ENCODE assay signal across 22 cellular contexts in genomic region chr2:129768485-129769258, GRCh38.
"Had no signal": no experiment of that assay in that cellular context is flagged by ENCODE, and none has a peak within 500 bp of the region (broad histone marks: within the 10 kb centered on the region; RNA-seq: fewer than 3 reads in every experiment).

No MANE protein-coding gene starts in this region.

- H3K4me1 Mint-ChIP-seq: activated naive CD8-positive, alpha-beta T cell treated with anti-CD3 and anti-CD28 coated beads, Interleukin-2, amount 10 ng/mL, durations not matched to agents 7 days and 5 days; immature natural killer cell; natural killer cell; T-helper 17 cell had no signal

- H3K4me1 ChIP-seq: foreskin keratinocyte, left ventricle myocardium inferior, upper lobe of left lung had no signal

- H3K9me3 Mint-ChIP-seq: activated naive CD8-positive, alpha-beta T cell treated with anti-CD3 and anti-CD28 coated beads, Interleukin-2, amount 10 ng/mL, durations not matched to agents 7 days and 5 days; natural killer cell had no signal

- H3K4me2 ChIP-seq: hepatocyte had no signal

- ATAC-seq: foreskin keratinocyte, natural killer cell, T-helper 17 cell had no signal

- H3K79me2 ChIP-seq: hepatocyte had no signal

- H3K36me3 Mint-ChIP-seq: activated CD4-positive, alpha-beta memory T cell treated with anti-CD3 and anti-CD28 coated beads for 36 hours; activated naive CD8-positive, alpha-beta T cell treated with anti-CD3 and anti-CD28 coated beads, Interleukin-2, amount 10 ng/mL, durations not matched to agents 7 days and 5 days; immature natural killer cell; natural killer cell had no signal

- H3K27ac ChIP-seq: foreskin keratinocyte, hepatocyte, left ventricle myocardium inferior, thoracic aorta, upper lobe of left lung had no signal

- H3K36me3 ChIP-seq: left ventricle myocardium inferior, thoracic aorta, upper lobe of left lung had no signal

- H3K27ac Mint-ChIP-seq: activated CD4-positive, alpha-beta memory T cell treated with anti-CD3 and anti-CD28 coated beads for 36 hours; activated naive CD4-positive, alpha-beta T cell treated with anti-CD3 and anti-CD28 coated beads for 36 hours; activated naive CD8-positive, alpha-beta T cell treated with anti-CD3 and anti-CD28 coated beads, Interleukin-2, amount 10 ng/mL, durations not matched to agents 7 days and 5 days; immature natural killer cell; natural killer cell; T-helper 17 cell had no signal

- DNase-seq: activated CD4-positive, alpha-beta memory T cell treated with anti-CD3 and anti-CD28 coated beads for 36 hours; activated CD4-positive, alpha-beta T cell treated with anti-CD3 and anti-CD28 coated beads for 48 hours; activated naive CD4-positive, alpha-beta T cell treated with anti-CD3 and anti-CD28 coated beads for 36 hours; activated naive CD8-positive, alpha-beta T cell treated with anti-CD3 and anti-CD28 coated beads, Interleukin-2, amount 10 ng/mL, durations not matched to agents 7 days and 5 days; activated T-cell treated with anti-CD3 and anti-CD28 coated beads, Interleukin-2, amount 50 U/mL, for 48 hours; amniotic stem cell; cortex of kidney; erythroblast; foreskin keratinocyte; immature natural killer cell; kidney glomerular epithelial cell; left ventricle myocardium inferior; midbrain; natural killer cell; nucleus accumbens; stimulated activated CD4-positive, alpha-beta T cell treated with anti-CD3 and anti-CD28 coated beads, Interleukin-2, amount 100 ng/mL, for 48 hours; stimulated activated naive CD4-positive, alpha-beta T cell treated with Interleukin-2 at 50 U/mL for 16 hours; SW 1271; T-helper 17 cell; upper lobe of left lung had no signal

- H3K4me3 ChIP-seq: hepatocyte, left ventricle myocardium inferior, thoracic aorta, upper lobe of left lung had no signal

- H2AFZ ChIP-seq: hepatocyte had no signal

- H3K9me3 ChIP-seq: thoracic aorta, upper lobe of left lung had no signal

- H3K4me3 Mint-ChIP-seq: activated CD4-positive, alpha-beta memory T cell treated with anti-CD3 and anti-CD28 coated beads for 36 hours; activated naive CD4-positive, alpha-beta T cell treated with anti-CD3 and anti-CD28 coated beads for 36 hours; activated naive CD8-positive, alpha-beta T cell treated with anti-CD3 and anti-CD28 coated beads, Interleukin-2, amount 10 ng/mL, durations not matched to agents 7 days and 5 days; immature natural killer cell; natural killer cell; T-helper 17 cell had no signal

- H3K27me3 ChIP-seq: foreskin keratinocyte, upper lobe of left lung had no signal

- H3K27me3 Mint-ChIP-seq: activated naive CD8-positive, alpha-beta T cell treated with anti-CD3 and anti-CD28 coated beads, Interleukin-2, amount 10 ng/mL, durations not matched to agents 7 days and 5 days had no signal
